23 cellular contexts compared by ENCODE assay signal in the genomic region with DNA sequence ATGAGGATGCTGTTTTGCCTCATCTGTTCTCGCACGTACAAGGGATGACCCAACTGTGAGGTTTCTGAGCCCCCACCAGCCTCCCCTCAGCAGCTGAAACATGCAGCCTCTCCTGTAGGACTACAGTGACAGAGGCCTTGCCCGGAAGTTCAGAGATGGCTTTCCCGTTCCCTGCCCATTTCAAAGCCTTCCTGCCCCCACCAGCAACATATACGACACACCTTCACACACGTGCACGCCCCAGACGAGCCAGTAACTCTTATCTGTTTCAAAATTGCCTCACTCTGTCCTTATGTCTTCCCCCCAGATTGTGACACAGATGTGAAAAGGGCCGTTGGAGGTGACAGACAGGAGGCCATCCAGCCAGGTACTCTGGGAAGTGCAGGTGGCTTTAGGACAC.
"Had no signal": no experiment of that assay in that cellular context is flagged by ENCODE, and none has a peak within 500 bp of the region (broad histone marks: within the 10 kb centered on the region; RNA-seq: fewer than 3 reads in every experiment).

No MANE protein-coding gene starts in this region.

- H3K9me3 ChIP-seq: mucosa of descending colon, neutrophil, sigmoid colon, spleen, tibial nerve had no signal

- H3K79me2 ChIP-seq: parathyroid adenoma had no signal

- H3K36me3 ChIP-seq: neutrophil had no signal

- H3K27ac ChIP-seq: neutrophil, parathyroid adenoma, spleen had no signal

- H3K4me1 ChIP-seq: parathyroid adenoma, sigmoid colon had no signal

- H3K36me3 Mint-ChIP-seq: activated naive CD8-positive, alpha-beta T cell; naive thymus-derived CD4-positive, alpha-beta T cell had no signal

- DNase-seq: activated CD4-positive, alpha-beta T cell treated with anti-CD3 and anti-CD28 coated beads for 1 hour; activated CD4-positive, alpha-beta T cell treated with anti-CD3 and anti-CD28 coated beads, Interleukin-2, amount 50 U/mL, for 4 hours; activated gamma-delta T cell treated with Interleukin-2 at 50 U/mL for 16 hours; activated T-cell treated with anti-CD3 and anti-CD28 coated beads for 4 hours; dorsolateral prefrontal cortex; erythroblast; head of caudate nucleus; left ventricle myocardium superior; mesenchymal stem cell; mucosa of descending colon; naive thymus-derived CD4-positive, alpha-beta T cell; sigmoid colon; spleen; stimulated activated CD4-positive, alpha-beta T cell treated with anti-CD3 and anti-CD28 coated beads, Interleukin-4, amount 100 ng/mL, for 4 hours; stimulated activated naive CD4-positive, alpha-beta T cell; T-helper 17 cell had no signal

- H3K4me3 Mint-ChIP-seq: activated naive CD8-positive, alpha-beta T cell; activated T-helper 1 cell treated with anti-CD3 and anti-CD28 coated beads, Interleukin-12 subunit alpha, Interleukin-12 subunit beta, Interleukin-2, Interleukin-4 antibody, amounts not matched to agents 30 ng/mL and 10 ng/mL and 1 ng/mL, durations not matched to agents 14 hours and 24 hours and 36 hours; naive thymus-derived CD4-positive, alpha-beta T cell; T-helper 17 cell had no signal

- H3K9me3 Mint-ChIP-seq: activated T-helper 1 cell treated with anti-CD3 and anti-CD28 coated beads, Interleukin-12 subunit alpha, Interleukin-12 subunit beta, Interleukin-2, Interleukin-4 antibody, amounts not matched to agents 30 ng/mL and 10 ng/mL and 1 ng/mL, durations not matched to agents 14 hours and 24 hours and 36 hours had no signal

- H3K9ac ChIP-seq: parathyroid adenoma had no signal

- H2AFZ ChIP-seq: parathyroid adenoma had no signal

- H3K27ac Mint-ChIP-seq: activated naive CD8-positive, alpha-beta T cell; activated T-helper 1 cell treated with anti-CD3 and anti-CD28 coated beads, Interleukin-12 subunit alpha, Interleukin-12 subunit beta, Interleukin-2, Interleukin-4 antibody, amounts not matched to agents 30 ng/mL and 10 ng/mL and 1 ng/mL, durations not matched to agents 14 hours and 24 hours and 36 hours; naive thymus-derived CD4-positive, alpha-beta T cell; T-helper 17 cell had no signal

- H3K4me3 ChIP-seq: dorsolateral prefrontal cortex, mucosa of descending colon, sigmoid colon, spleen, tibial nerve had no signal

- ATAC-seq: left ventricle myocardium superior; mucosa of descending colon; naive thymus-derived CD4-positive, alpha-beta T cell; T-helper 17 cell had no signal

- FAIRE-seq: frontal cortex, urothelium cell line had no signal

- H3K27me3 Mint-ChIP-seq: activated naive CD8-positive, alpha-beta T cell had no signal

- H3K27me3 ChIP-seq: dorsolateral prefrontal cortex, sigmoid colon, spleen, tibial nerve had no signal
